14 cellular contexts compared by ENCODE assay signal in genomic region chr11:10005955-10006525, GRCh38.
"Had no signal": no experiment of that assay in that cellular context is flagged by ENCODE, and none has a peak within 500 bp of the region (broad histone marks: within the 10 kb centered on the region; RNA-seq: fewer than 3 reads in every experiment).

No MANE protein-coding gene starts in this region.

- H3K27ac ChIP-seq: right atrium auricular region, skin epidermis, tibial nerve had no signal

- H3K4me3 ChIP-seq: lung, right atrium auricular region, skin epidermis, tibial nerve had no signal

- H3K36me3 ChIP-seq: right atrium auricular region had no signal

- H3K4me1 Mint-ChIP-seq: activated CD4-positive, alpha-beta T cell treated with anti-CD3 and anti-CD28 coated beads, Interleukin-2, amount 10 ng/mL, durations not matched to agents 7 days and 5 days; activated naive CD4-positive, alpha-beta T cell treated with anti-CD3 and anti-CD28 coated beads, Interleukin-2, amount 50 U/mL, for 24 hours; natural killer cell; T-helper 17 cell had no signal

- ATAC-seq: natural killer cell, T-helper 17 cell had no signal

- DNase-seq: activated CD4-positive, alpha-beta T cell treated with anti-CD3 and anti-CD28 coated beads, Interleukin-2, amount 10 ng/mL, durations not matched to agents 7 days and 5 days; activated CD4-positive, CD25-positive, alpha-beta regulatory T cell; activated effector memory CD4-positive, alpha-beta T cell treated with Interleukin-2 at 50 U/mL for 16 hours; activated T-cell treated with anti-CD3 and anti-CD28 coated beads, Interleukin-2, amount 50 U/mL, for 1 hour; cerebellar nuclear complex; hypothalamus; natural killer cell; T-helper 17 cell had no signal

- H3K27ac Mint-ChIP-seq: activated CD4-positive, alpha-beta T cell treated with anti-CD3 and anti-CD28 coated beads, Interleukin-2, amount 10 ng/mL, durations not matched to agents 7 days and 5 days; activated naive CD4-positive, alpha-beta T cell treated with anti-CD3 and anti-CD28 coated beads, Interleukin-2, amount 50 U/mL, for 24 hours; dendritic cell treated with granulocyte-macrophage colony-stimulating factor and Interleukin-4, amounts not matched to agents 40 ng/mL and 50 ng/mL, for 4 days; natural killer cell; T-helper 17 cell had no signal

- H3K27me3 ChIP-seq: right atrium auricular region, tibial nerve had no signal

- H3K9me3 ChIP-seq: right atrium auricular region had no signal

- H3K4me3 Mint-ChIP-seq: activated CD4-positive, alpha-beta T cell treated with anti-CD3 and anti-CD28 coated beads, Interleukin-2, amount 10 ng/mL, durations not matched to agents 7 days and 5 days; activated naive CD4-positive, alpha-beta T cell treated with anti-CD3 and anti-CD28 coated beads, Interleukin-2, amount 50 U/mL, for 24 hours; dendritic cell treated with granulocyte-macrophage colony-stimulating factor and Interleukin-4, amounts not matched to agents 40 ng/mL and 50 ng/mL, for 4 days; natural killer cell; T-helper 17 cell had no signal

- H3K36me3 Mint-ChIP-seq: natural killer cell had no signal

- H3K27me3 Mint-ChIP-seq: activated CD4-positive, alpha-beta T cell treated with anti-CD3 and anti-CD28 coated beads, Interleukin-2, amount 10 ng/mL, durations not matched to agents 7 days and 5 days; activated naive CD4-positive, alpha-beta T cell treated with anti-CD3 and anti-CD28 coated beads, Interleukin-2, amount 50 U/mL, for 24 hours; dendritic cell treated with granulocyte-macrophage colony-stimulating factor and Interleukin-4, amounts not matched to agents 40 ng/mL and 50 ng/mL, for 4 days; T-helper 17 cell had no signal

- H3K4me1 ChIP-seq: right atrium auricular region, tibial nerve had no signal
